Comparison of ENCODE assay signal across 18 cellular contexts in genomic region chr6:14748679-14749078, GRCh38.
A peak's percentile ranks its signal among the peaks of the same experiment; 100 is the strongest.
DNase-seq lines count a peak whose midpoint lies in the region; ATAC-seq and TF ChIP-seq lines count a peak whose summit lies in the region.
"Had no signal": no experiment of that assay in that cellular context is flagged by ENCODE, and none has a peak within 500 bp of the region (broad histone marks: within the 10 kb centered on the region; RNA-seq: fewer than 3 reads in every experiment).

No MANE protein-coding gene starts in this region.

- H3K9me3 Mint-ChIP-seq in central memory CD8-positive, alpha-beta T cell: no peaks in the 10 kb centered on the region
- H3K9me3 Mint-ChIP-seq: T-helper 1 cell treated with Interleukin-12 subunit alpha and Interleukin-12 subunit beta and Interleukin-4 antibody, amounts not matched to agents 30 μg/mL and 1 μg/mL, for 36 hours had no signal

- DNase-seq in activated CD4-positive, CD25-positive, alpha-beta regulatory T cell treated with anti-CD3 and anti-CD28 coated beads, Interleukin-2, amount 50 U/mL, for 72 hours: no peak
- DNase-seq in stimulated activated naive CD4-positive, alpha-beta T cell treated with Interleukin-2 at 50 U/mL for 16 hours (lab: John Stamatoyannopoulos, UW): peak; percentile 21
- no peak for DNase-seq in stimulated activated naive CD4-positive, alpha-beta T cell (lab: John Stamatoyannopoulos, UW)
- no peak for DNase-seq in central memory CD8-positive, alpha-beta T cell (ENCODE audit: low spot score in 2 of 2)
- DNase-seq in epidermal melanocyte (ENCODE audit: insufficient read length, low spot score) (no peak), mucosa of gallbladder (ENCODE audit: low spot score) (no peak), omental fat pad (ENCODE audit: low spot score) (no peak)
- DNase-seq: BE2C, Caco-2, erythroblast, kidney glomerular epithelial cell, mammary epithelial cell, NCI-H1048, NCI-H2081, NCI-H524, SHP77 treated with DMSO at 0.1 percent for 48 hours had no signal

- ATAC-seq in activated CD4-positive, CD25-positive, alpha-beta regulatory T cell treated with anti-CD3 and anti-CD28 coated beads, Interleukin-2, amount 50 U/mL, for 24 hours: peak; percentile 19 to 21
- peak; percentile 45 for ATAC-seq in central memory CD8-positive, alpha-beta T cell (replicated peaks; ENCODE audit: extremely low read depth, poor library complexity, severe bottlenecking)
- ATAC-seq in omental fat pad (ENCODE audit: low FRiP score): no peak

- peaks cover 1% of the 10 kb centered on the region for H3K36me3 Mint-ChIP-seq in central memory CD8-positive, alpha-beta T cell (ENCODE audit: insufficient read depth)

- no peak overlapping the region for H3K27ac Mint-ChIP-seq in central memory CD8-positive, alpha-beta T cell (ENCODE audit: low read depth)
- H3K27ac Mint-ChIP-seq: T-helper 1 cell treated with Interleukin-12 subunit alpha and Interleukin-12 subunit beta and Interleukin-4 antibody, amounts not matched to agents 30 μg/mL and 1 μg/mL, for 36 hours had no signal

- H3K4me1 Mint-ChIP-seq in central memory CD8-positive, alpha-beta T cell: peaks cover 22% of the 10 kb centered on the region

- TF ChIP-seq CTCF in omental fat pad (IDR thresholded peaks at IDR 0.05): no peak

- peaks cover 16% of the 10 kb centered on the region for H3K27me3 Mint-ChIP-seq in central memory CD8-positive, alpha-beta T cell

- no peak overlapping the region for H3K4me3 Mint-ChIP-seq in central memory CD8-positive, alpha-beta T cell
- H3K4me3 Mint-ChIP-seq: T-helper 1 cell treated with Interleukin-12 subunit alpha and Interleukin-12 subunit beta and Interleukin-4 antibody, amounts not matched to agents 30 μg/mL and 1 μg/mL, for 36 hours had no signal
